Comparison of ENCODE assay signal across 8 cellular contexts in the genomic region with DNA sequence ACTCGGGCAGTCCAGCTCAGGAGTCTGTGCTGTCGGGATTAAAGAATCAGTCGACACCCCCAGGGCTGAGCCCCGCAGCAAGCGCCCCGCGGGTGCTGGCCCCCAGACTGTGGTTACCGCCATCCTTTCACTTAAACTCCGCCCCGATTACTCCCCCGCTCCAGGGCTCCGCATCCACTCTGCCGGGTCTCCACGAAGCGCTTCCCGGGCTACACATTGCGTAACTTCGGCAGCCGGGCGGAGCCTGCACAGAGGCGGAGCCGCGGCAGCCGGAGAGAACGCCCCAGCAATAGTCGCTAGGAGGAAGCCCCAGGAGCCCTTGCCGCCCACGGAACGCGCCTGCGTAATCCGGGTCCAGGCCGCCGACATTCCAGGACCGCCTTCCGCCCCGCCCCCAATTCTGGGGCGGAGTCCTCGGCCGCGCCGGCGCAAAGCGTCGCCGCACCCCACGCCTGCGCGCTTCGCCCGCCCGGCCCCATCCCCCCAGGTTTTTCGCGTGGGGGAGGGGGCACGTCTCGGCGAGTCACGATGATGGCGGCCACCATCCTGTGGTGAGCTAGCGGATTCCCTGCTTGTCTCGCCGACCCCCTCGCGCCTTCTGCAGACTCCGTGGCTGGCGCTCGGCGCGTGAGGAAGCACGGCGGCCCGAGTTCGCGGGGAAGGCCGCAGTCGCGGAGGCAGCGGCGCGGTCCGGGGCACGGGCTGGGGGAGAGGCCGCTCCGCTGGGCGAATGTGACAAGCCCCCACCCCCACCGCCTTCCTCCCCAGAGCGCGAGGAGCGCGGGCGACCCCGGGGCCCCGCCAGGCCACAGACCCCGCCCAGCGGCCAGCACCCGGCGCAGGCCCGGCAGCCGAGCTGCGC. TPM values are rescaled to one million over a fixed set of nuclear protein-coding genes. Genes with fewer than 3 reads are reported as not detected.
DNase-seq lines count a peak whose midpoint lies in the region; ATAC-seq and TF ChIP-seq lines count a peak whose summit lies in the region.

RAD23B (plus strand) TSS at position 521 of the 862 bp plus-strand sequence. CDS start 351 bp downstream, outside the sequence.

- no peaks in the 10 kb centered on the region for H3K27me3 Mint-ChIP-seq in activated T-helper 2 cell treated with anti-CD3 and anti-CD28 coated beads, Interferon-gamma antibody, Interleukin-2, Interleukin-4, amounts not matched to agents 10 μg/mL and 5 μg/mL and 100 μg/mL, durations not matched to agents 14 hours and 24 hours and 36 hours (ENCODE audit: low read depth)
- H3K27me3 Mint-ChIP-seq in natural killer cell (ENCODE audit: low read depth in 2 of 2) = peaks cover 0 to 6% of the 10 kb centered on the region in 2 donors

- ATAC-seq in RWPE2 (ENCODE audit: low read depth) (peak; percentile 90), natural killer cell (peak; percentile 84 to 95 (median 87))

- H3K27me3 ChIP-seq in RWPE2 (ENCODE audit: insufficient read depth, poor library complexity, severe bottlenecking) = no peaks in the 10 kb centered on the region

- H3K4me3 Mint-ChIP-seq in activated T-helper 2 cell treated with anti-CD3 and anti-CD28 coated beads, Interferon-gamma antibody, Interleukin-2, Interleukin-4, amounts not matched to agents 10 μg/mL and 5 μg/mL and 100 μg/mL, durations not matched to agents 14 hours and 24 hours and 36 hours (ENCODE audit: low read depth) = peak within 1 kb of the TSS; percentile 97
- H3K4me3 Mint-ChIP-seq in natural killer cell = peak within 1 kb of the TSS; percentile 99

- peak within 1 kb of the TSS; percentile 91 for H3K27ac ChIP-seq in RWPE2 (ENCODE audit: poor library complexity, severe bottlenecking)

- H3K4me3 ChIP-seq in RWPE2 (ENCODE audit: severe bottlenecking) (peak within 1 kb of the TSS; percentile 89), fibroblast of mammary gland (ENCODE audit: control insufficient read depth, low read depth, low read length) (peak within 1 kb of the TSS; percentile 96)

- H3K36me3 Mint-ChIP-seq in activated T-helper 2 cell treated with anti-CD3 and anti-CD28 coated beads, Interferon-gamma antibody, Interleukin-2, Interleukin-4, amounts not matched to agents 10 μg/mL and 5 μg/mL and 100 μg/mL, durations not matched to agents 14 hours and 24 hours and 36 hours (ENCODE audit: low read depth) = peaks cover 27% of the 10 kb centered on the region
- no peaks in the 10 kb centered on the region for H3K36me3 Mint-ChIP-seq in natural killer cell

- peaks cover 44% of the 10 kb centered on the region for H3K4me1 Mint-ChIP-seq in activated T-helper 2 cell treated with anti-CD3 and anti-CD28 coated beads, Interferon-gamma antibody, Interleukin-2, Interleukin-4, amounts not matched to agents 10 μg/mL and 5 μg/mL and 100 μg/mL, durations not matched to agents 14 hours and 24 hours and 36 hours (ENCODE audit: low read depth)
- peaks cover 42 to 48% of the 10 kb centered on the region in 2 donors for H3K4me1 Mint-ChIP-seq in natural killer cell

- H3K27ac Mint-ChIP-seq in activated T-helper 2 cell treated with anti-CD3 and anti-CD28 coated beads, Interferon-gamma antibody, Interleukin-2, Interleukin-4, amounts not matched to agents 10 μg/mL and 5 μg/mL and 100 μg/mL, durations not matched to agents 14 hours and 24 hours and 36 hours = peak within 1 kb of the TSS; percentile 92
- peak within 1 kb of the TSS; percentile 88 to 92 for H3K27ac Mint-ChIP-seq in natural killer cell

- H3K4me1 ChIP-seq in RWPE2 (ENCODE audit: insufficient read depth, poor library complexity, severe bottlenecking) = peaks cover 26% of the 10 kb centered on the region

- no peaks in the 10 kb centered on the region for H3K9me3 ChIP-seq in RWPE2 (ENCODE audit: severe bottlenecking)

- intact Hi-C loops in activated T-helper 2 cell treated with anti-CD3 and anti-CD28 coated beads, Interferon-gamma antibody, Interleukin-2, Interleukin-4, amounts not matched to agents 10 μg/mL and 5 μg/mL and 100 μg/mL, durations not matched to agents 14 hours and 24 hours and 36 hours (cut with micrococcal nuclease) = loop anchor here (5.0 to 10.0 kb wide), 3 partner anchors 39 to 1832 kb away; partner anchors contain the start of genes KLF4 and TMEM245
- intact Hi-C loops in natural killer cell (cut with micrococcal nuclease) = loop anchor here (2.0 kb wide), 1 partner anchor 108 kb away; no protein-coding TSS in a partner anchor

- peak; percentile 99 for DNase-seq in EH (ENCODE audit: low read depth)
- DNase-seq in H4 (ENCODE audit: low spot score) = peak; percentile 95
- peak; percentile 99 for DNase-seq in LoVo (ENCODE audit: low spot score)
- DNase-seq in RWPE2 (ENCODE audit: low spot score) = peak; percentile 98
- peak; percentile 96 for DNase-seq in activated T-helper 2 cell treated with anti-CD3 and anti-CD28 coated beads, Interferon-gamma antibody, Interleukin-2, Interleukin-4, amounts not matched to agents 10 μg/mL and 5 μg/mL and 100 μg/mL, durations not matched to agents 14 hours and 24 hours and 36 hours (ENCODE audit: low spot score)
- peak; percentile 98 for DNase-seq in fibroblast of mammary gland (ENCODE audit: low read depth)
- DNase-seq in natural killer cell = peak; percentile 99
- DNase-seq in stimulated activated naive CD4-positive, alpha-beta T cell treated with Interleukin-2 at 50 U/mL for 16 hours (lab: John Stamatoyannopoulos, UW) = peak; percentile 96

- peaks cover 18% of the 10 kb centered on the region for H3K36me3 ChIP-seq in RWPE2 (ENCODE audit: low read depth)

- no peak for TF ChIP-seq CTCF in RWPE2 (IDR thresholded peaks at IDR 0.05; ENCODE audit: poor library complexity, severe bottlenecking)
- TF ChIP-seq CTCF in fibroblast of mammary gland (conservative IDR thresholded peaks at IDR 0.05; ENCODE audit: control insufficient read depth, insufficient read depth, low read depth, low read length) = no peak
- TF ChIP-seq CTCF in natural killer cell (IDR thresholded peaks at IDR 0.05) = no peak

- H3K9me3 Mint-ChIP-seq in activated T-helper 2 cell treated with anti-CD3 and anti-CD28 coated beads, Interferon-gamma antibody, Interleukin-2, Interleukin-4, amounts not matched to agents 10 μg/mL and 5 μg/mL and 100 μg/mL, durations not matched to agents 14 hours and 24 hours and 36 hours = no peaks in the 10 kb centered on the region
- H3K9me3 Mint-ChIP-seq in natural killer cell = no peaks in the 10 kb centered on the region

RNA-seq across cellular contexts. Expression of gene RAD23B, which starts in this region (rescaled TPM):
- 106 and 108 TPM in 2 replicates for total RNA-seq in H4 (2014; rRNA removed; shearing (Covaris generic))
- 142 and 145 TPM in 2 replicates for total RNA-seq in activated T-helper 2 cell treated with anti-CD3 and anti-CD28 coated beads, Interferon-gamma antibody, Interleukin-2, Interleukin-4, amounts not matched to agents 10 μg/mL and 5 μg/mL and 100 μg/mL, durations not matched to agents 14 hours and 24 hours and 36 hours
- 100 to 1,000 TPM in 1 of 3 donors, 10 to 100 TPM in 2; 85.6 to 101 (median 92.6) TPM for total RNA-seq in natural killer cell

Comparison
In these comparisons a context has a peak if more than half of its experiments do, and no peak if none do; other contexts are left out.
1. Peak in every context shown above with its lines: DNase-seq, ATAC-seq, H3K4me3 ChIP-seq and H3K27ac ChIP-seq.